Comparison of ENCODE assay signal across 1 cellular context in genomic region chr17:16653367-16654041, GRCh38.
TF ChIP-seq lines count a peak whose summit lies in the region.

TSS of gene ZNF624 (minus strand) at chr17:16653850.

TF ChIP-seq in HepG2, 621 proteins besides CTCF, POLR2A, EP300 and RAD21 (continued from another document and continues in another):
- TF ChIP-seq ZNF609 (CRISPR knock-in tag; IDR thresholded peaks at IDR 0.05; ENCODE audit: borderline replicate concordance) (peak; percentile 51; the same call in 1 of the 2 replicates), NFRKB (IDR thresholded peaks at IDR 0.05) (no peak), ZNF496 (CRISPR knock-in tag; IDR thresholded peaks at IDR 0.05; ENCODE audit: insufficient replicate concordance) (no peak), ZNF574 (CRISPR knock-in tag; IDR thresholded peaks at IDR 0.05) (peak; percentile 86), ZBTB1 (CRISPR knock-in tag; IDR thresholded peaks at IDR 0.05; ENCODE audit: borderline replicate concordance) (no peak), SAP130 (CRISPR knock-in tag; IDR thresholded peaks at IDR 0.05; ENCODE audit: low read depth) (peak; percentile 79), HNRNPLL (IDR thresholded peaks at IDR 0.05; ENCODE audit: low read depth, low read length, poor library complexity, severe bottlenecking) (peak; percentile 72), ZNF549 (CRISPR knock-in tag; IDR thresholded peaks at IDR 0.05) (0 out of 2 replicates have a peak, but pooled peaks have one; percentile 60), ATF1 (CRISPR knock-in tag; IDR thresholded peaks at IDR 0.05) (peak; percentile 27; the same call in 1 of the 2 replicates), HNRNPH1 (optimal IDR thresholded peaks at IDR 0.05; ENCODE audit: low read depth, low read length) (no peak), HNRNPL (IDR thresholded peaks at IDR 0.05; ENCODE audit: low read depth, low read length) (peak; percentile 91), ZZZ3 (CRISPR knock-in tag; IDR thresholded peaks at IDR 0.05; ENCODE audit: borderline replicate concordance) (peak; percentile 58; the same call in 1 of the 2 replicates), SIX4 (CRISPR knock-in tag; IDR thresholded peaks at IDR 0.05) (0 out of 2 replicates have a peak, but pooled peaks have one; percentile 15), ZNF772 (CRISPR knock-in tag; IDR thresholded peaks at IDR 0.05) (peak; percentile 89), CAMTA2 (CRISPR knock-in tag; IDR thresholded peaks at IDR 0.05; ENCODE audit: borderline replicate concordance) (0 out of 2 replicates have a peak, but pooled peaks have one; percentile 51), ISX (CRISPR knock-in tag; conservative IDR thresholded peaks at IDR 0.05) (peak; percentile 62), ZNF138 (CRISPR knock-in tag; IDR thresholded peaks at IDR 0.05; ENCODE audit: low read depth) (no peak; the same call in 1 of the 2 replicates), SNRNP70 (IDR thresholded peaks at IDR 0.05; ENCODE audit: low read depth, low read length) (no peak), ZBTB10 (CRISPR knock-in tag; IDR thresholded peaks at IDR 0.05; ENCODE audit: borderline replicate concordance) (peak; percentile 75; the same call in 1 of the 2 replicates), PHF21A (CRISPR knock-in tag; IDR thresholded peaks at IDR 0.05) (peak; percentile 70; the same call in 1 of the 2 replicates), ZBTB2 (CRISPR knock-in tag; IDR thresholded peaks at IDR 0.05; ENCODE audit: low read depth) (peak; percentile 91), POLR2AphosphoS5 (IDR thresholded peaks at IDR 0.05; ENCODE audit: low read depth, low read length) (peak; percentile 75), ZNF839 (CRISPR knock-in tag; IDR thresholded peaks at IDR 0.05; ENCODE audit: borderline replicate concordance) (peak; percentile 40; the same call in 1 of the 2 replicates), RFX1 (IDR thresholded peaks at IDR 0.05) (no peak), ZNF782 (CRISPR knock-in tag; IDR thresholded peaks at IDR 0.05; ENCODE audit: borderline replicate concordance) (peak; percentile 81), EED (CRISPR knock-in tag; IDR thresholded peaks at IDR 0.05) (0 out of 2 replicates have a peak, but pooled peaks have one; percentile 52), ZNF18 (CRISPR knock-in tag; IDR thresholded peaks at IDR 0.05; ENCODE audit: insufficient replicate concordance) (peak; percentile 84), MNT (IDR thresholded peaks at IDR 0.05) (no peak), ZNF503 (CRISPR knock-in tag; IDR thresholded peaks at IDR 0.05) (0 out of 2 replicates have a peak, but pooled peaks have one; percentile 27), ZNF703 (CRISPR knock-in tag; IDR thresholded peaks at IDR 0.05; ENCODE audit: borderline replicate concordance) (peak; percentile 62; the same call in 1 of the 2 replicates), ZNF709 (CRISPR knock-in tag; IDR thresholded peaks at IDR 0.05) (peak; percentile 91), GATAD2A (CRISPR knock-in tag; IDR thresholded peaks at IDR 0.05) (peak; percentile 47), ZBTB8A (CRISPR knock-in tag; IDR thresholded peaks at IDR 0.05; ENCODE audit: borderline replicate concordance, low read depth) (no peak), FOXP1 (IDR thresholded peaks at IDR 0.05) (no peak), FOXP1 (CRISPR knock-in tag; IDR thresholded peaks at IDR 0.05) (no peak), RXRB (CRISPR knock-in tag; IDR thresholded peaks at IDR 0.05; ENCODE audit: borderline replicate concordance) (peak; percentile 52; the same call in 1 of the 2 replicates), RNF2 (conservative IDR thresholded peaks at IDR 0.05; ENCODE audit: low read depth) (peak; percentile 80; the same call in 1 of the 2 replicates), MEIS2 (CRISPR knock-in tag; IDR thresholded peaks at IDR 0.05) (peak; percentile 57), ATM (IDR thresholded peaks at IDR 0.05; ENCODE audit: borderline replicate concordance) (no peak)
